ENCODE assay signal across 8 cellular contexts in the genomic region with DNA sequence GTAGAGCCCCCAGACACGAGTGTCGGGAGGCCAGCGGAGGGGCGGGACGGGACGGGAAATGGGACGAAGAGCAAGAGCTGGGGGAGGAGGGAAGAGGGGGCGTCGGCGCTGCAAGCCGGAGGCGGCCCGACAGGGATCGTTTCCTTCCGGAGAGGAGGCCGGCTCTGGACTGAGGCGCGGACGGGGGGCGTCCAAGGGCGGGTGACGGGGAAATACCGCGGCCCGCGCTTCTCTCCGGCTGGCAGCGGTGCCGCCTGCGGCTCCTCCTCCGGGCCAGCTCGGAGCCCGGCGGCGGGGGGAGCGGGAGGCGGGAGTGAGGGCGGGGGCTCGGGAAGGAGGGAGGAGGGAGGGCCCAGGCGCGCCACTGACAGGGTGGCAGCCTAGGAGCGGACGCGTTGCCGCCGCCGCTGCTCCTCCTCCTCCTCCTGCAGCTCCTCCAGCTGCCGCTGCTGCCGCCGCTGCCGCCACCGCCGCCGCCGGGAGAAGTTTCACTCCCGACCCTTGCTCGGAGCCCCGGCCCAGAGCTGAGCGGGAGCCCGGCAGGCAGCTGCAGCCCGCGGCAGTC. TPM values are rescaled to one million over a fixed set of nuclear protein-coding genes. Genes with fewer than 3 reads are reported as not detected.
A peak's percentile ranks its signal among the peaks of the same experiment; 100 is the strongest.
DNase-seq lines count a peak whose midpoint lies in the region; ATAC-seq and TF ChIP-seq lines count a peak whose summit lies in the region.

A gene (plus strand): TSS at position 364 of the 565 bp plus-strand sequence.

- peak in 2 of 3 experiments; percentile 14 to 34 for TF ChIP-seq CTCF in esophagus muscularis mucosa (IDR thresholded peaks at IDR 0.05)

- H3K36me3 Mint-ChIP-seq in activated CD4-positive, alpha-beta memory T cell treated with anti-CD3 and anti-CD28 coated beads, Interleukin-2, amount 10 ng/mL, durations not matched to agents 7 days and 5 days (ENCODE audit: low read depth): peaks cover 6% of the 10 kb centered on the region
- H3K36me3 Mint-ChIP-seq in stimulated activated naive B cell treated with anti-CD40 and anti-IgM and Interleukin-4, amounts not matched to agents 10 μg/mL and 1 μg/mL and 100 μg/mL, for 72 hours: peaks cover 3 to 7% of the 10 kb centered on the region in 2 donors

- no peak for TF ChIP-seq EP300 in esophagus muscularis mucosa (IDR thresholded peaks at IDR 0.05)

- H3K27ac ChIP-seq in esophagus muscularis mucosa (replicated peaks in 1 of 4): peak within 1 kb of the TSS; percentile 74 to 81 (median 78)

- peak within 1 kb of the TSS; percentile 67 to 86 (median 74) for H3K4me3 ChIP-seq in esophagus muscularis mucosa

- CTCF ChIA-PET in activated CD4-positive, alpha-beta memory T cell treated with anti-CD3 and anti-CD28 coated beads, Interleukin-2, amount 10 ng/mL, durations not matched to agents 7 days and 5 days (lab: Charles Lee): no interaction called here

- H3K9me3 ChIP-seq in esophagus muscularis mucosa: no peaks in the 10 kb centered on the region

- intact Hi-C loops in esophagus muscularis mucosa (cut with DNase I): loop anchor here (10.0 kb wide), 2 partner anchors 1201 to 1511 kb away; no protein-coding TSS in a partner anchor

- no peaks in the 10 kb centered on the region for H3K36me3 ChIP-seq in esophagus muscularis mucosa

- peaks cover 42% of the 10 kb centered on the region for H3K27me3 Mint-ChIP-seq in activated CD4-positive, alpha-beta memory T cell treated with anti-CD3 and anti-CD28 coated beads, Interleukin-2, amount 10 ng/mL, durations not matched to agents 7 days and 5 days
- H3K27me3 Mint-ChIP-seq in stimulated activated naive B cell treated with anti-CD40 and anti-IgM and Interleukin-4, amounts not matched to agents 10 μg/mL and 1 μg/mL and 100 μg/mL, for 72 hours: peaks cover 37 to 44% of the 10 kb centered on the region in 2 donors

- no peak within 1 kb of the TSS for H3K27ac Mint-ChIP-seq in activated CD4-positive, alpha-beta memory T cell treated with anti-CD3 and anti-CD28 coated beads, Interleukin-2, amount 10 ng/mL, durations not matched to agents 7 days and 5 days
- H3K27ac Mint-ChIP-seq in stimulated activated naive B cell treated with anti-CD40 and anti-IgM and Interleukin-4, amounts not matched to agents 10 μg/mL and 1 μg/mL and 100 μg/mL, for 72 hours: peak within 1 kb of the TSS; percentile 1

- WGBS in esophagus muscularis mucosa: 0% methylated on average over 20 of the region's 62 CpGs

- POLR2A ChIA-PET in activated CD4-positive, alpha-beta memory T cell treated with anti-CD3 and anti-CD28 coated beads, Interleukin-2, amount 10 ng/mL, durations not matched to agents 7 days and 5 days (lab: Charles Lee): no interaction called here

- H3K4me1 ChIP-seq in esophagus muscularis mucosa: peaks cover 14 to 30% (median 25%) of the 10 kb centered on the region in 4 donors

- peaks cover 16% of the 10 kb centered on the region for H3K4me1 Mint-ChIP-seq in activated CD4-positive, alpha-beta memory T cell treated with anti-CD3 and anti-CD28 coated beads, Interleukin-2, amount 10 ng/mL, durations not matched to agents 7 days and 5 days
- H3K4me1 Mint-ChIP-seq in stimulated activated naive B cell treated with anti-CD40 and anti-IgM and Interleukin-4, amounts not matched to agents 10 μg/mL and 1 μg/mL and 100 μg/mL, for 72 hours: peaks cover 12 to 17% of the 10 kb centered on the region in 2 donors

- peaks cover 4 to 32% (median 13%) of the 10 kb centered on the region in 4 donors for H3K27me3 ChIP-seq in esophagus muscularis mucosa

- no peaks in the 10 kb centered on the region for H3K9me3 Mint-ChIP-seq in activated CD4-positive, alpha-beta memory T cell treated with anti-CD3 and anti-CD28 coated beads, Interleukin-2, amount 10 ng/mL, durations not matched to agents 7 days and 5 days
- H3K9me3 Mint-ChIP-seq in stimulated activated naive B cell treated with anti-CD40 and anti-IgM and Interleukin-4, amounts not matched to agents 10 μg/mL and 1 μg/mL and 100 μg/mL, for 72 hours: no peaks in the 10 kb centered on the region

- ATAC-seq in HG02623 (IDR thresholded peaks at IDR 0.05; ENCODE audit: unreplicated experiment): peak; percentile 66
- ATAC-seq in stimulated activated naive B cell treated with anti-CD40 and anti-IgM and Interleukin-4, amounts not matched to agents 10 μg/mL and 1 μg/mL and 100 μg/mL, for 72 hours (replicated peaks): peak; percentile 75 to 76

- H3K4me3 Mint-ChIP-seq in activated CD4-positive, alpha-beta memory T cell treated with anti-CD3 and anti-CD28 coated beads, Interleukin-2, amount 10 ng/mL, durations not matched to agents 7 days and 5 days: peak within 1 kb of the TSS; percentile 61
- peak within 1 kb of the TSS; percentile 82 to 89 for H3K4me3 Mint-ChIP-seq in stimulated activated naive B cell treated with anti-CD40 and anti-IgM and Interleukin-4, amounts not matched to agents 10 μg/mL and 1 μg/mL and 100 μg/mL, for 72 hours

- TF ChIP-seq POLR2A in esophagus muscularis mucosa (IDR thresholded peaks at IDR 0.05; ENCODE audit: low read depth): no peak

- DNase-seq in SIG-M5 treated with dmso at 0.1 percent for 504 hours (lab: John Stamatoyannopoulos, UW; ENCODE audit: unreplicated experiment) (peak; percentile 64), SIG-M5 (lab: John Stamatoyannopoulos, UW) (no peak), NCI-H2029 treated with DMSO at 0.1 percent for 48 hours (lab: John Stamatoyannopoulos, UW) (peak; percentile 24), esophagus muscularis mucosa (ENCODE audit: extremely low spot score) (no peak), midbrain (lab: John Stamatoyannopoulos, UW) (peak; percentile 79)
- DNase-seq in activated CD4-positive, alpha-beta memory T cell treated with anti-CD3 and anti-CD28 coated beads, Interleukin-2, amount 10 ng/mL, durations not matched to agents 7 days and 5 days: peak; percentile 47
- DNase-seq in stimulated activated naive B cell treated with anti-CD40 and anti-IgM and Interleukin-4, amounts not matched to agents 10 μg/mL and 1 μg/mL and 100 μg/mL, for 72 hours: peak; percentile 13

RNA-seq across cellular contexts. Expression of the gene that starts here (rescaled TPM):
- total RNA-seq in activated CD4-positive, alpha-beta memory T cell treated with anti-CD3 and anti-CD28 coated beads, Interleukin-2, amount 10 ng/mL, durations not matched to agents 7 days and 5 days: not detected
- total RNA-seq in esophagus muscularis mucosa: 1 to 10 TPM; 1.2 to 2.1 (median 1.7) TPM

Comparison
In these comparisons a context has a peak if more than half of its experiments do, and no peak if none do; other contexts are left out.
1. DNase-seq: peak in SIG-M5 treated with dmso at 0.1 percent for 504 hours (single experiment), NCI-H2029 treated with DMSO at 0.1 percent for 48 hours (single experiment), midbrain (single experiment) and stimulated activated naive B cell treated with anti-CD40 and anti-IgM and Interleukin-4, amounts not matched to agents 10 μg/mL and 1 μg/mL and 100 μg/mL, for 72 hours (single experiment); none in SIG-M5 (single experiment) and esophagus muscularis mucosa (single experiment).
2. Peak in DNase-seq in activated CD4-positive, alpha-beta memory T cell treated with anti-CD3 and anti-CD28 coated beads, Interleukin-2, amount 10 ng/mL, durations not matched to agents 7 days and 5 days; RNA of the gene not detected or under 1 TPM.